ENCODE assay signal across 8 cellular contexts in genomic region chr22:37419916-37420655, GRCh38. TPM values are rescaled to one million over a fixed set of nuclear protein-coding genes. Genes with fewer than 3 reads are reported as not detected.
DNase-seq lines count a peak whose midpoint lies in the region; ATAC-seq and TF ChIP-seq lines count a peak whose summit lies in the region.

No MANE protein-coding gene starts in this region.

- ATAC-seq in HG02852 (IDR thresholded peaks at IDR 0.05; ENCODE audit: unreplicated experiment) = no peak

- TF ChIP-seq CTCF in GM13977 (IDR thresholded peaks at IDR 0.05; ENCODE audit: extremely low read depth, insufficient read depth, missing control alignments) (no peak), WI38 (IDR thresholded peaks at IDR 0.05; ENCODE audit: low read depth, low read length) (no peak), fibroblast of lung (conservative IDR thresholded peaks at IDR 0.05 in 1 of 2, IDR thresholded peaks at IDR 0.05 in 1 of 2; ENCODE audit: low read depth in 1 of 2, low read length in 2 of 2) (no peak), progenitor cell of endocrine pancreas (IDR thresholded peaks at IDR 0.05; ENCODE audit: unreplicated experiment) (no peak)

- H3K4me2 ChIP-seq in fibroblast of lung (ENCODE audit: extremely low read depth, insufficient read depth, low read length) = peak overlapping the region; percentile 35

- no peaks in the 10 kb centered on the region for H3K36me3 Mint-ChIP-seq in progenitor cell of endocrine pancreas (ENCODE audit: insufficient read depth)

- DNase-seq in GM13977 (ENCODE audit: low spot score) (peak; percentile 59), fibroblast of lung (ENCODE audit: low read depth in 2 of 2) (peak in 1 of 2 donors; percentile 36), progenitor cell of endocrine pancreas (ENCODE audit: low spot score, unreplicated experiment) (no peak), SKM-1 (lab: John Stamatoyannopoulos, UW; ENCODE audit: unreplicated experiment) (no peak), SW 1271 (lab: John Stamatoyannopoulos, UW) (no peak)
- DNase-seq in effector CD4-positive, alpha-beta T cell = no peak

- H3K27me3 ChIP-seq in fibroblast of lung (ENCODE audit: control insufficient read depth, insufficient read depth, low read length) = peaks cover 27% of the 10 kb centered on the region

- no peaks in the 10 kb centered on the region for H3K36me3 ChIP-seq in fibroblast of lung (ENCODE audit: control insufficient read depth, insufficient read depth, low read length)

- H3K9me3 ChIP-seq in fibroblast of lung (ENCODE audit: control insufficient read depth, insufficient read depth, low read depth, low read length) = no peaks in the 10 kb centered on the region

- H4K20me1 ChIP-seq in fibroblast of lung (ENCODE audit: control insufficient read depth, extremely low read depth, insufficient read depth, low read length) = no peaks in the 10 kb centered on the region

- H3K4me3 Mint-ChIP-seq in progenitor cell of endocrine pancreas (ENCODE audit: low read depth) = peak overlapping the region; percentile 79

- no peak overlapping the region for H3K9ac ChIP-seq in fibroblast of lung (ENCODE audit: insufficient read depth, low read length)

- H3K27ac Mint-ChIP-seq in progenitor cell of endocrine pancreas = peak overlapping the region; percentile 6

- no peak overlapping the region for H3K27ac ChIP-seq in fibroblast of lung (ENCODE audit: insufficient read depth, low read length)

- no peaks in the 10 kb centered on the region for H3K9me3 Mint-ChIP-seq in progenitor cell of endocrine pancreas (ENCODE audit: low read depth)

- H3K79me2 ChIP-seq in fibroblast of lung (ENCODE audit: control insufficient read depth, insufficient read depth, low read length) = no peaks in the 10 kb centered on the region

- H3K4me3 ChIP-seq in WI38 (ENCODE audit: low read depth, low read length) = peak overlapping the region; percentile 50
- peak overlapping the region in 2 of 4 experiments; percentile 14 to 28 for H3K4me3 ChIP-seq in fibroblast of lung (replicated peaks in 1 of 4; ENCODE audit: control extremely low read depth in 1 of 4, insufficient read depth in 1 of 4, low read depth in 3 of 4, low read length in 4 of 4)

- H2AFZ ChIP-seq in fibroblast of lung (ENCODE audit: low read length) = no peak overlapping the region

- H3K27me3 Mint-ChIP-seq in progenitor cell of endocrine pancreas = peaks cover 69% of the 10 kb centered on the region

- H3K4me1 Mint-ChIP-seq in progenitor cell of endocrine pancreas (ENCODE audit: low read depth) = peaks cover 12% of the 10 kb centered on the region

- in situ Hi-C loops in GM13977 (cut with MboI; ENCODE audit: low pct_unique_long_range_greater_than_20kb, low sequenced_read_pairs, unreplicated experiment) = no loop called here

- no peaks in the 10 kb centered on the region for H3K4me1 ChIP-seq in fibroblast of lung (ENCODE audit: control insufficient read depth, extremely low read depth, insufficient read depth, low read length)

RNA-seq across cellular contexts. Expression of gene ELFN2, which starts 7.2 kb away (rescaled TPM):
- total RNA-seq in fibroblast of lung (under 0.01 TPM in 2 replicates), progenitor cell of endocrine pancreas (0.36 and 0.44 TPM in 2 replicates)
- polyA plus RNA-seq in fibroblast of lung = 0.02 and 0.10 TPM in 2 replicates
- 0.14 and 0.44 TPM in 2 replicates for polyA plus RNA-seq in fibroblast of lung (2012)
- polyA minus RNA-seq in fibroblast of lung (ENCODE audit: low replicate concordance) = 0.52 and 0.67 TPM in 2 replicates
